35 cellular contexts compared by ENCODE assay signal in genomic region chr19:1004803-1005664, GRCh38. TPM values are rescaled to one million over a fixed set of nuclear protein-coding genes. Genes with fewer than 3 reads are reported as not detected.
DNase-seq lines count a peak whose midpoint lies in the region; ATAC-seq and TF ChIP-seq lines count a peak whose summit lies in the region.
"Had no signal": no experiment of that assay in that cellular context is flagged by ENCODE, and none has a peak within 500 bp of the region (broad histone marks: within the 10 kb centered on the region; RNA-seq: fewer than 3 reads in every experiment).

No MANE protein-coding gene starts in this region.

- H3K27ac Mint-ChIP-seq in activated CD8-positive, alpha-beta T cell treated with anti-CD3 and anti-CD28 coated beads, Interleukin-2, amount 10 ng/mL, durations not matched to agents 7 days and 5 days = peak overlapping the region; percentile 3
- no peak overlapping the region for H3K27ac Mint-ChIP-seq in activated CD8-positive, alpha-beta T cell treated with anti-CD3 and anti-CD28 coated beads for 36 hours
- peak overlapping the region; percentile 39 for H3K27ac Mint-ChIP-seq in activated T-helper 2 cell treated with anti-CD3 and anti-CD28 coated beads, Interferon-gamma antibody, Interleukin-2, Interleukin-4, amounts not matched to agents 10 μg/mL and 5 μg/mL and 100 μg/mL, durations not matched to agents 14 hours and 24 hours and 36 hours
- no peak overlapping the region for H3K27ac Mint-ChIP-seq in progenitor cell of endocrine pancreas
- H3K27ac Mint-ChIP-seq: activated naive CD4-positive, alpha-beta T cell treated with anti-CD3 and anti-CD28 coated beads for 36 hours; activated T-helper 1 cell treated with anti-CD3 and anti-CD28 coated beads, Interleukin-12 subunit alpha, Interleukin-12 subunit beta, Interleukin-2, Interleukin-4 antibody, amounts not matched to agents 30 ng/mL and 10 ng/mL and 1 ng/mL, durations not matched to agents 14 hours and 24 hours and 36 hours; CD4-positive, alpha-beta T cell; dendritic cell treated with granulocyte-macrophage colony-stimulating factor and Interleukin-4, amounts not matched to agents 40 ng/mL and 50 ng/mL, for 4 days; stimulated activated naive CD8-positive, alpha-beta T cell treated with anti-CD3 and anti-CD28 coated beads, Interleukin-15, Interleukin-2, amounts not matched to agents 100 ng/mL and 50 ng/mL, for 24 hours; T-cell had no signal

- intact Hi-C loops in activated CD8-positive, alpha-beta T cell treated with anti-CD3 and anti-CD28 coated beads for 36 hours (cut with micrococcal nuclease) = no loop called here
- intact Hi-C loops in activated T-helper 2 cell treated with anti-CD3 and anti-CD28 coated beads, Interferon-gamma antibody, Interleukin-2, Interleukin-4, amounts not matched to agents 10 μg/mL and 5 μg/mL and 100 μg/mL, durations not matched to agents 14 hours and 24 hours and 36 hours (cut with micrococcal nuclease) = no loop called here
- intact Hi-C loops in colonic mucosa (cut with DNase I) = no loop called here

- no peak for TF ChIP-seq CTCF in activated CD8-positive, alpha-beta T cell treated with anti-CD3 and anti-CD28 coated beads for 36 hours (IDR thresholded peaks at IDR 0.05)
- no peak for TF ChIP-seq CTCF in progenitor cell of endocrine pancreas (IDR thresholded peaks at IDR 0.05; ENCODE audit: unreplicated experiment)
- no peak for TF ChIP-seq CTCF in colonic mucosa (IDR thresholded peaks at IDR 0.05)
- TF ChIP-seq CTCF in GM13977 (IDR thresholded peaks at IDR 0.05; ENCODE audit: extremely low read depth, insufficient read depth, missing control alignments) = no peak

- in situ Hi-C loops in GM13977 (cut with MboI; ENCODE audit: low pct_unique_long_range_greater_than_20kb, low sequenced_read_pairs, unreplicated experiment) = no loop called here

- H3K9ac ChIP-seq in colonic mucosa (ENCODE audit: low read depth in 2 of 2, low read length in 2 of 2) = no peak overlapping the region
- H3K9ac ChIP-seq: KMS-11, parathyroid adenoma had no signal

- H3K27me3 ChIP-seq in colonic mucosa = peaks cover 16% of the 10 kb centered on the region
- H3K27me3 ChIP-seq: testis had no signal

- H3K9me3 Mint-ChIP-seq in activated CD8-positive, alpha-beta T cell treated with anti-CD3 and anti-CD28 coated beads, Interleukin-2, amount 10 ng/mL, durations not matched to agents 7 days and 5 days (ENCODE audit: insufficient read depth) = no peaks in the 10 kb centered on the region
- H3K9me3 Mint-ChIP-seq in activated CD8-positive, alpha-beta T cell treated with anti-CD3 and anti-CD28 coated beads for 36 hours = no peaks in the 10 kb centered on the region
- H3K9me3 Mint-ChIP-seq in activated T-helper 2 cell treated with anti-CD3 and anti-CD28 coated beads, Interferon-gamma antibody, Interleukin-2, Interleukin-4, amounts not matched to agents 10 μg/mL and 5 μg/mL and 100 μg/mL, durations not matched to agents 14 hours and 24 hours and 36 hours = no peaks in the 10 kb centered on the region
- no peaks in the 10 kb centered on the region for H3K9me3 Mint-ChIP-seq in progenitor cell of endocrine pancreas (ENCODE audit: low read depth)
- H3K9me3 Mint-ChIP-seq: activated naive CD4-positive, alpha-beta T cell treated with anti-CD3 and anti-CD28 coated beads for 36 hours; activated T-helper 1 cell treated with anti-CD3 and anti-CD28 coated beads, Interleukin-12 subunit alpha, Interleukin-12 subunit beta, Interleukin-2, Interleukin-4 antibody, amounts not matched to agents 30 ng/mL and 10 ng/mL and 1 ng/mL, durations not matched to agents 14 hours and 24 hours and 36 hours; CD4-positive, alpha-beta T cell; central memory CD8-positive, alpha-beta T cell; dendritic cell treated with granulocyte-macrophage colony-stimulating factor and Interleukin-4, amounts not matched to agents 40 ng/mL and 50 ng/mL, for 4 days; neural crest cell; stimulated activated naive CD8-positive, alpha-beta T cell treated with anti-CD3 and anti-CD28 coated beads, Interleukin-15, Interleukin-2, amounts not matched to agents 100 ng/mL and 50 ng/mL, for 24 hours; T-cell had no signal

- POLR2A ChIA-PET in activated CD8-positive, alpha-beta T cell treated with anti-CD3 and anti-CD28 coated beads, Interleukin-2, amount 10 ng/mL, durations not matched to agents 7 days and 5 days (lab: Charles Lee) = interaction anchor here (1.4 kb wide), 1 partner anchor 15 kb away, joined by 3 read pairs; no protein-coding TSS in a partner anchor
- POLR2A ChIA-PET in activated CD8-positive, alpha-beta T cell treated with anti-CD3 and anti-CD28 coated beads for 36 hours (lab: Charles Lee) = interaction anchor here (0.9 to 2.0 kb wide), 4 partner anchors 8 to 21 kb away, joined by 3 to 13 read pairs (median 5); partner anchors contain the start of gene WDR18

- no peak for DNase-seq in activated CD8-positive, alpha-beta T cell treated with anti-CD3 and anti-CD28 coated beads, Interleukin-2, amount 10 ng/mL, durations not matched to agents 7 days and 5 days
- no peak for DNase-seq in activated CD8-positive, alpha-beta T cell treated with anti-CD3 and anti-CD28 coated beads for 36 hours
- DNase-seq in activated T-helper 2 cell treated with anti-CD3 and anti-CD28 coated beads, Interferon-gamma antibody, Interleukin-2, Interleukin-4, amounts not matched to agents 10 μg/mL and 5 μg/mL and 100 μg/mL, durations not matched to agents 14 hours and 24 hours and 36 hours (ENCODE audit: low spot score) = no peak
- DNase-seq in progenitor cell of endocrine pancreas (ENCODE audit: low spot score, unreplicated experiment) = no peak
- DNase-seq in colonic mucosa = no peak
- DNase-seq in GM13977 (ENCODE audit: low spot score) = no peak
- DNase-seq: activated CD4-positive, alpha-beta T cell treated with anti-CD3 and anti-CD28 coated beads for 4 hours; activated naive CD4-positive, alpha-beta T cell treated with anti-CD3 and anti-CD28 coated beads for 36 hours; AML-193; body of pancreas; CD4-positive, alpha-beta T cell; left ventricle myocardium superior; MM.1S; NCI-H1105 treated with DMSO at 0.1 percent for 48 hours; NCI-H187 treated with DMSO at 0.1 percent for 48 hours; NCI-H510A treated with DMSO at 0.1 percent for 48 hours; stimulated activated CD4-positive, alpha-beta T cell treated with anti-CD3 and anti-CD28 coated beads, Interleukin-2, amount 100 ng/mL, for 24 hours; T-cell; testis; uterus; WERI-Rb-1 had no signal

- no peak overlapping the region for H3K4me3 ChIP-seq in colonic mucosa
- H3K4me3 ChIP-seq: body of pancreas, heart left ventricle, smooth muscle cell, testis, uterus had no signal

- peaks cover 4% of the 10 kb centered on the region for H3K4me1 Mint-ChIP-seq in activated CD8-positive, alpha-beta T cell treated with anti-CD3 and anti-CD28 coated beads, Interleukin-2, amount 10 ng/mL, durations not matched to agents 7 days and 5 days (ENCODE audit: low read depth)
- no peaks in the 10 kb centered on the region for H3K4me1 Mint-ChIP-seq in activated CD8-positive, alpha-beta T cell treated with anti-CD3 and anti-CD28 coated beads for 36 hours (ENCODE audit: low read depth)
- H3K4me1 Mint-ChIP-seq in activated T-helper 2 cell treated with anti-CD3 and anti-CD28 coated beads, Interferon-gamma antibody, Interleukin-2, Interleukin-4, amounts not matched to agents 10 μg/mL and 5 μg/mL and 100 μg/mL, durations not matched to agents 14 hours and 24 hours and 36 hours (ENCODE audit: low read depth) = no peaks in the 10 kb centered on the region
- H3K4me1 Mint-ChIP-seq in progenitor cell of endocrine pancreas (ENCODE audit: low read depth) = no peaks in the 10 kb centered on the region
- H3K4me1 Mint-ChIP-seq: neural crest cell had no signal

- no peak for ATAC-seq in activated CD8-positive, alpha-beta T cell treated with anti-CD3 and anti-CD28 coated beads, Interleukin-2, amount 10 ng/mL, durations not matched to agents 7 days and 5 days
- no peak for ATAC-seq in activated CD8-positive, alpha-beta T cell treated with anti-CD3 and anti-CD28 coated beads for 36 hours
- ATAC-seq: body of pancreas, esophagus mucosa, heart left ventricle, left ventricle myocardium superior, T-cell had no signal

- no peak overlapping the region for H3K4me3 Mint-ChIP-seq in activated CD8-positive, alpha-beta T cell treated with anti-CD3 and anti-CD28 coated beads, Interleukin-2, amount 10 ng/mL, durations not matched to agents 7 days and 5 days
- no peak overlapping the region for H3K4me3 Mint-ChIP-seq in activated CD8-positive, alpha-beta T cell treated with anti-CD3 and anti-CD28 coated beads for 36 hours
- no peak overlapping the region for H3K4me3 Mint-ChIP-seq in activated T-helper 2 cell treated with anti-CD3 and anti-CD28 coated beads, Interferon-gamma antibody, Interleukin-2, Interleukin-4, amounts not matched to agents 10 μg/mL and 5 μg/mL and 100 μg/mL, durations not matched to agents 14 hours and 24 hours and 36 hours (ENCODE audit: low read depth)
- peak overlapping the region; percentile 19 for H3K4me3 Mint-ChIP-seq in progenitor cell of endocrine pancreas (ENCODE audit: low read depth)
- H3K4me3 Mint-ChIP-seq: activated naive CD4-positive, alpha-beta T cell treated with anti-CD3 and anti-CD28 coated beads for 36 hours; activated T-helper 1 cell treated with anti-CD3 and anti-CD28 coated beads, Interleukin-12 subunit alpha, Interleukin-12 subunit beta, Interleukin-2, Interleukin-4 antibody, amounts not matched to agents 30 ng/mL and 10 ng/mL and 1 ng/mL, durations not matched to agents 14 hours and 24 hours and 36 hours; CD4-positive, alpha-beta T cell; central memory CD8-positive, alpha-beta T cell; dendritic cell treated with granulocyte-macrophage colony-stimulating factor and Interleukin-4, amounts not matched to agents 40 ng/mL and 50 ng/mL, for 4 days; neural crest cell; stimulated activated naive CD8-positive, alpha-beta T cell treated with anti-CD3 and anti-CD28 coated beads, Interleukin-15, Interleukin-2, amounts not matched to agents 100 ng/mL and 50 ng/mL, for 24 hours; T-cell had no signal

- CTCF ChIA-PET in activated CD8-positive, alpha-beta T cell treated with anti-CD3 and anti-CD28 coated beads, Interleukin-2, amount 10 ng/mL, durations not matched to agents 7 days and 5 days (lab: Charles Lee) = interaction anchor here (1.4 to 1.5 kb wide), 2 partner anchors 82 to 141 kb away, joined by 3 to 5 read pairs; no protein-coding TSS in a partner anchor
- CTCF ChIA-PET in activated CD8-positive, alpha-beta T cell treated with anti-CD3 and anti-CD28 coated beads for 36 hours (lab: Charles Lee) = interaction anchor here (1.2 kb wide), 1 partner anchor 82 kb away, joined by 3 read pairs; no protein-coding TSS in a partner anchor

- no peaks in the 10 kb centered on the region for H3K9me3 ChIP-seq in colonic mucosa
- H3K9me3 ChIP-seq: body of pancreas, heart left ventricle, testis, uterus had no signal

- H3K4me1 ChIP-seq in colonic mucosa = no peaks in the 10 kb centered on the region
- H3K4me1 ChIP-seq: parathyroid adenoma had no signal

- peaks cover 12% of the 10 kb centered on the region for H3K36me3 Mint-ChIP-seq in activated CD8-positive, alpha-beta T cell treated with anti-CD3 and anti-CD28 coated beads, Interleukin-2, amount 10 ng/mL, durations not matched to agents 7 days and 5 days (ENCODE audit: low read depth)
- peaks cover 5% of the 10 kb centered on the region for H3K36me3 Mint-ChIP-seq in activated CD8-positive, alpha-beta T cell treated with anti-CD3 and anti-CD28 coated beads for 36 hours (ENCODE audit: low read depth)
- H3K36me3 Mint-ChIP-seq in activated T-helper 2 cell treated with anti-CD3 and anti-CD28 coated beads, Interferon-gamma antibody, Interleukin-2, Interleukin-4, amounts not matched to agents 10 μg/mL and 5 μg/mL and 100 μg/mL, durations not matched to agents 14 hours and 24 hours and 36 hours (ENCODE audit: low read depth) = peaks cover 3% of the 10 kb centered on the region
- peaks cover 5% of the 10 kb centered on the region for H3K36me3 Mint-ChIP-seq in progenitor cell of endocrine pancreas (ENCODE audit: insufficient read depth)
- H3K36me3 Mint-ChIP-seq: T-cell had no signal

- peaks cover 1% of the 10 kb centered on the region for H3K36me3 ChIP-seq in colonic mucosa
- H3K36me3 ChIP-seq: uterus had no signal

- H3K27me3 Mint-ChIP-seq in activated CD8-positive, alpha-beta T cell treated with anti-CD3 and anti-CD28 coated beads, Interleukin-2, amount 10 ng/mL, durations not matched to agents 7 days and 5 days (ENCODE audit: low read depth) = peaks cover 8% of the 10 kb centered on the region
- peaks cover 8% of the 10 kb centered on the region for H3K27me3 Mint-ChIP-seq in activated CD8-positive, alpha-beta T cell treated with anti-CD3 and anti-CD28 coated beads for 36 hours
- H3K27me3 Mint-ChIP-seq in activated T-helper 2 cell treated with anti-CD3 and anti-CD28 coated beads, Interferon-gamma antibody, Interleukin-2, Interleukin-4, amounts not matched to agents 10 μg/mL and 5 μg/mL and 100 μg/mL, durations not matched to agents 14 hours and 24 hours and 36 hours (ENCODE audit: low read depth) = peaks cover 3% of the 10 kb centered on the region
- peaks cover 14% of the 10 kb centered on the region for H3K27me3 Mint-ChIP-seq in progenitor cell of endocrine pancreas

- no peak overlapping the region for H3K27ac ChIP-seq in colonic mucosa
- H3K27ac ChIP-seq: body of pancreas, heart left ventricle, KMS-11, parathyroid adenoma, testis, uterus, WERI-Rb-1 had no signal

RNA-seq across cellular contexts. Expression of gene GRIN3B, which starts 4.8 kb away (rescaled TPM):
- not detected for total RNA-seq in activated CD8-positive, alpha-beta T cell treated with anti-CD3 and anti-CD28 coated beads, Interleukin-2, amount 10 ng/mL, durations not matched to agents 7 days and 5 days
- under 1 TPM in 1 of 2 experiments, not detected in 1; 0.07 TPM for total RNA-seq in activated CD8-positive, alpha-beta T cell treated with anti-CD3 and anti-CD28 coated beads for 36 hours
- 0.11 TPM in 1 of 2 replicates, not detected in the other for total RNA-seq in activated T-helper 2 cell treated with anti-CD3 and anti-CD28 coated beads, Interferon-gamma antibody, Interleukin-2, Interleukin-4, amounts not matched to agents 10 μg/mL and 5 μg/mL and 100 μg/mL, durations not matched to agents 14 hours and 24 hours and 36 hours
- total RNA-seq in progenitor cell of endocrine pancreas (1.4 and 1.5 TPM in 2 replicates), colonic mucosa (not detected)
- total RNA-seq: A673; activated T-helper 1 cell treated with anti-CD3 and anti-CD28 coated beads, Interleukin-12 subunit alpha, Interleukin-12 subunit beta, Interleukin-2, Interleukin-4 antibody, amounts not matched to agents 30 ng/mL and 10 ng/mL and 1 ng/mL, durations not matched to agents 14 hours and 24 hours and 36 hours; esophagus mucosa; left ventricle myocardium superior had no signal

RNA-seq across cellular contexts. Expression of gene TMEM259, which starts 15.9 kb away (rescaled TPM):
- 100 to 1,000 TPM; 153 to 160 TPM for total RNA-seq in activated CD8-positive, alpha-beta T cell treated with anti-CD3 and anti-CD28 coated beads, Interleukin-2, amount 10 ng/mL, durations not matched to agents 7 days and 5 days
- 100 to 1,000 TPM; 115 to 117 TPM for total RNA-seq in activated CD8-positive, alpha-beta T cell treated with anti-CD3 and anti-CD28 coated beads for 36 hours
- total RNA-seq in activated T-helper 2 cell treated with anti-CD3 and anti-CD28 coated beads, Interferon-gamma antibody, Interleukin-2, Interleukin-4, amounts not matched to agents 10 μg/mL and 5 μg/mL and 100 μg/mL, durations not matched to agents 14 hours and 24 hours and 36 hours = 137 and 138 TPM in 2 replicates
- 171 and 199 TPM in 2 replicates for total RNA-seq in progenitor cell of endocrine pancreas
- total RNA-seq in colonic mucosa = 100 to 1,000 TPM; 170 to 235 TPM

RNA-seq across cellular contexts. Expression of gene RNU6-2, which starts 16.3 kb away (rescaled TPM):
- not detected for total RNA-seq in activated CD8-positive, alpha-beta T cell treated with anti-CD3 and anti-CD28 coated beads, Interleukin-2, amount 10 ng/mL, durations not matched to agents 7 days and 5 days
- total RNA-seq in activated CD8-positive, alpha-beta T cell treated with anti-CD3 and anti-CD28 coated beads for 36 hours = not detected
- not detected in 2 replicates for total RNA-seq in activated T-helper 2 cell treated with anti-CD3 and anti-CD28 coated beads, Interferon-gamma antibody, Interleukin-2, Interleukin-4, amounts not matched to agents 10 μg/mL and 5 μg/mL and 100 μg/mL, durations not matched to agents 14 hours and 24 hours and 36 hours
- total RNA-seq in progenitor cell of endocrine pancreas = not detected in 2 replicates
- not detected for total RNA-seq in colonic mucosa
- total RNA-seq: A673; activated naive CD4-positive, alpha-beta T cell treated with anti-CD3 and anti-CD28 coated beads for 36 hours; activated T-helper 1 cell treated with anti-CD3 and anti-CD28 coated beads, Interleukin-12 subunit alpha, Interleukin-12 subunit beta, Interleukin-2, Interleukin-4 antibody, amounts not matched to agents 30 ng/mL and 10 ng/mL and 1 ng/mL, durations not matched to agents 14 hours and 24 hours and 36 hours; body of pancreas; CD4-positive, alpha-beta T cell; esophagus mucosa; fibroblast of villous mesenchyme; heart left ventricle; left ventricle myocardium superior; mesenteric fat pad; neural crest cell; SK-MEL-5; smooth muscle cell; T-cell; testis; uterus had no signal

RNA-seq across cellular contexts. Expression of gene WDR18, which starts 20.9 kb away (rescaled TPM):
- total RNA-seq in activated CD8-positive, alpha-beta T cell treated with anti-CD3 and anti-CD28 coated beads, Interleukin-2, amount 10 ng/mL, durations not matched to agents 7 days and 5 days = 10 to 100 TPM; 51.5 to 53.0 TPM
- 10 to 100 TPM; 75.3 to 78.1 TPM for total RNA-seq in activated CD8-positive, alpha-beta T cell treated with anti-CD3 and anti-CD28 coated beads for 36 hours
- 88.6 and 94.9 TPM in 2 replicates for total RNA-seq in activated T-helper 2 cell treated with anti-CD3 and anti-CD28 coated beads, Interferon-gamma antibody, Interleukin-2, Interleukin-4, amounts not matched to agents 10 μg/mL and 5 μg/mL and 100 μg/mL, durations not matched to agents 14 hours and 24 hours and 36 hours
- total RNA-seq in progenitor cell of endocrine pancreas (71.8 and 72.3 TPM in 2 replicates), colonic mucosa (10 to 100 TPM; 26.5 to 81.5 TPM)

RNA-seq across cellular contexts. Expression of gene CNN2, which starts 21.4 kb away (rescaled TPM):
- total RNA-seq in activated CD8-positive, alpha-beta T cell treated with anti-CD3 and anti-CD28 coated beads, Interleukin-2, amount 10 ng/mL, durations not matched to agents 7 days and 5 days = 100 to 1,000 TPM; 417 to 455 TPM
- 10 to 100 TPM; 97.4 to 98.3 TPM for total RNA-seq in activated CD8-positive, alpha-beta T cell treated with anti-CD3 and anti-CD28 coated beads for 36 hours
- total RNA-seq in activated T-helper 2 cell treated with anti-CD3 and anti-CD28 coated beads, Interferon-gamma antibody, Interleukin-2, Interleukin-4, amounts not matched to agents 10 μg/mL and 5 μg/mL and 100 μg/mL, durations not matched to agents 14 hours and 24 hours and 36 hours = 160 and 163 TPM in 2 replicates
- 225 and 226 TPM in 2 replicates for total RNA-seq in progenitor cell of endocrine pancreas
- 100 to 1,000 TPM; 108 to 132 TPM for total RNA-seq in colonic mucosa

Comparison
In these comparisons a context has a peak if more than half of its experiments do, and no peak if none do; other contexts are left out.
1. H3K27ac Mint-ChIP-seq: peak in activated CD8-positive, alpha-beta T cell treated with anti-CD3 and anti-CD28 coated beads, Interleukin-2, amount 10 ng/mL, durations not matched to agents 7 days and 5 days (single experiment) and activated T-helper 2 cell treated with anti-CD3 and anti-CD28 coated beads, Interferon-gamma antibody, Interleukin-2, Interleukin-4, amounts not matched to agents 10 μg/mL and 5 μg/mL and 100 μg/mL, durations not matched to agents 14 hours and 24 hours and 36 hours (single experiment); none in activated CD8-positive, alpha-beta T cell treated with anti-CD3 and anti-CD28 coated beads for 36 hours (single experiment) and progenitor cell of endocrine pancreas (single experiment).